ENCODE assay signal across 16 cellular contexts in the genomic region with DNA sequence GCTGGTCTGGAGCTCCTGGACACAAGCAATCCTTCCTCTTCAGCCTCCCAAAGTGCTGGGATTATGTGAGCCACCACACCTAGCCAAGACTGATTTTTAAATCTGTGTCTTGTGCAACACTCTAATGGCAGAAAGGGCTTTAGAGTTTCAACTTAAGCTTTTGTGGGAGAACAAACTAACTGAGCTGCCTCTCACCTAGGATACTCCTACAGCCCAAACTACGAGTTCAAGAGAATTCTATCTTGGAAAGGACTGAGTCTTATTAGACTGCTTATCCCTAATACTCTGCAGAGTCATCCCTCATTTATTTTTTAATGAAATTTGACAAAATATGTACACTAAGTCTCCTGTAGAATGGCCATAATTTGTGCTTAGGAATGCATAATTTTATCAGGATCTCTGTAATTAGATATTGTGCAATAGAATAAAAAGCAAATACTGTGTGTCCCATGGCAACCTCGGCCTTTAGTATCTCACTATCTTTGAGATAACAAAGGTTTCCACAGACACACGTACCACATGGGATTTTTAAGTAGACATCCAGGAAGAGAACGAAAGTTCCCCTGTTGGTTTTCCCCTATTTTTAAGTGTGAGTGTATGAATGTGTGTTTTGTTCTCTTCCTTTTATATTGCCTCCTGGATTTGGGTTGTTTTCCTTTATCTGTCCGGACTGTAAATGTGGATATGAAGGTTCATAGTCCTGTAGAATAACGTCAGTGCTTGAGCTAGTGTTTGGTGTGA.
DNase-seq lines count a peak whose midpoint lies in the region; ATAC-seq and TF ChIP-seq lines count a peak whose summit lies in the region.
"Had no signal": no experiment of that assay in that cellular context is flagged by ENCODE, and none has a peak within 500 bp of the region (broad histone marks: within the 10 kb centered on the region; RNA-seq: fewer than 3 reads in every experiment).

No MANE protein-coding gene starts in this region.

- no peaks in the 10 kb centered on the region for H4K20me1 ChIP-seq in SK-N-SH (ENCODE audit: insufficient read depth)

- no peaks in the 10 kb centered on the region for H3K9me2 ChIP-seq in SK-N-SH

- no peaks in the 10 kb centered on the region for H3K79me2 ChIP-seq in SK-N-SH (ENCODE audit: insufficient read depth)

- WGBS in SK-N-SH (ENCODE audit: low lambda C conversion rate) = 50% methylated on average over 6 of the region's 6 CpGs
- WGBS in endodermal cell (ENCODE audit: insufficient coverage in 1 of 2, insufficient read length in 1 of 2), 2 experiments = 88 to 94% methylated on average over 2 to 6 of the region's 6 CpGs
- WGBS in upper lobe of left lung, 2 donors = 69 to 81% methylated on average over 6 of the region's 6 CpGs

- no peaks in the 10 kb centered on the region for H3F3A ChIP-seq in SK-N-SH (replicated peaks; ENCODE audit: insufficient read depth)

- CTCF ChIA-PET in SK-N-SH (lab: Yijun Ruan, JAX) = interaction anchor here (1.2 kb wide), 1 partner anchor 18 kb away, joined by 6 read pairs; no protein-coding TSS in a partner anchor

- peaks cover 5 to 20% of the 10 kb centered on the region in 2 experiments; a peak in 3 of 4 replicates for H3K4me1 ChIP-seq in SK-N-SH (ENCODE audit: control insufficient read depth in 1 of 2, insufficient read depth in 2 of 2, low read depth in 1 of 2, low read length in 1 of 2)
- H3K4me1 ChIP-seq in endodermal cell (ENCODE audit: control insufficient read depth, insufficient read depth, low read length) = peaks cover 29% of the 10 kb centered on the region
- peaks cover 7 to 9% of the 10 kb centered on the region in 2 donors for H3K4me1 ChIP-seq in mucosa of rectum (ENCODE audit: control insufficient read depth in 2 of 2, insufficient read depth in 2 of 2, low read length in 2 of 2)
- peaks cover 0 to 3% (median 0%) of the 10 kb centered on the region in 4 donors for H3K4me1 ChIP-seq in upper lobe of left lung

- no peak overlapping the region for H2AFZ ChIP-seq in SK-N-SH (ENCODE audit: low read depth)

- TF ChIP-seq RAD21 in SK-N-SH (IDR thresholded peaks at IDR 0.05; ENCODE audit: low read length) = no peak

- H3K27me3 Mint-ChIP-seq in endodermal cell (ENCODE audit: insufficient read depth) = no peaks in the 10 kb centered on the region

- H3K4me3 Mint-ChIP-seq in endodermal cell = no peak overlapping the region

- peaks cover 57% of the 10 kb centered on the region for H3K4me1 Mint-ChIP-seq in endodermal cell

- TF ChIP-seq CTCF in SK-N-SH (IDR thresholded peaks at IDR 0.05) (no peak), endodermal cell (conservative IDR thresholded peaks at IDR 0.05) (no peak), upper lobe of left lung (IDR thresholded peaks at IDR 0.05) (no peak)

- peak overlapping the region in 1 of 2 experiments; percentile 31; a peak in 1 of 4 replicates for H3K27ac ChIP-seq in SK-N-SH (ENCODE audit: low read depth in 2 of 2, low read length in 1 of 2)
- H3K27ac ChIP-seq in endodermal cell (ENCODE audit: low read depth, low read length) = no peak overlapping the region
- peak overlapping the region; percentile 49 to 50 for H3K27ac ChIP-seq in mucosa of rectum (ENCODE audit: low read depth in 2 of 2, low read length in 2 of 2)
- no peak overlapping the region for H3K27ac ChIP-seq in upper lobe of left lung
- H3K27ac ChIP-seq: C4-2B had no signal

- no peaks in the 10 kb centered on the region for H3K27me3 ChIP-seq in SK-N-SH (ENCODE audit: insufficient read depth)
- H3K27me3 ChIP-seq in endodermal cell (ENCODE audit: control insufficient read depth, insufficient read depth, low read length, poor library complexity, severe bottlenecking) = no peaks in the 10 kb centered on the region
- no peaks in the 10 kb centered on the region for H3K27me3 ChIP-seq in mucosa of rectum (ENCODE audit: control insufficient read depth in 2 of 2, insufficient read depth in 2 of 2, low read length in 2 of 2)
- no peaks in the 10 kb centered on the region for H3K27me3 ChIP-seq in upper lobe of left lung

- POLR2A ChIA-PET in SK-N-SH (lab: Yijun Ruan, JAX) = no interaction called here

- peak; percentile 23 for DNase-seq in COLO829 (ENCODE audit: low spot score)
- DNase-seq in SK-N-SH = no peak
- DNase-seq in endodermal cell = no peak
- no peak for DNase-seq in GOT3 (lab: John Stamatoyannopoulos, UW)
- no peak for DNase-seq in upper lobe of left lung
- no peak for DNase-seq in islet precursor cell
- DNase-seq: COR-L47, DMS79 treated with DMSO at 0.1 percent for 48 hours, Karpas-422, NCI-H2029, NCI-H510A treated with DMSO at 0.1 percent for 48 hours had no signal

- TF ChIP-seq EP300 in SK-N-SH (IDR thresholded peaks at IDR 0.05; ENCODE audit: borderline replicate concordance in 1 of 2, low read depth in 1 of 2, low read length in 1 of 2) (no peak), upper lobe of left lung (IDR thresholded peaks at IDR 0.05) (no peak)

- no peaks in the 10 kb centered on the region for H3K36me3 ChIP-seq in SK-N-SH (replicated peaks in 1 of 2; ENCODE audit: control insufficient read depth in 1 of 2, insufficient read depth in 2 of 2, low read length in 1 of 2)
- H3K36me3 ChIP-seq in endodermal cell (ENCODE audit: control insufficient read depth, insufficient read depth, low read length) = no peaks in the 10 kb centered on the region
- no peaks in the 10 kb centered on the region for H3K36me3 ChIP-seq in mucosa of rectum (ENCODE audit: control insufficient read depth in 2 of 2, insufficient read depth in 2 of 2, low read length in 2 of 2)
- H3K36me3 ChIP-seq in upper lobe of left lung = no peaks in the 10 kb centered on the region

- TF ChIP-seq POLR2A in upper lobe of left lung (IDR thresholded peaks at IDR 0.05) = no peak

- no peaks in the 10 kb centered on the region for H3K9me3 ChIP-seq in SK-N-SH
- no peaks in the 10 kb centered on the region for H3K9me3 ChIP-seq in endodermal cell (ENCODE audit: control insufficient read depth, low read length)
- no peaks in the 10 kb centered on the region for H3K9me3 ChIP-seq in mucosa of rectum (ENCODE audit: control insufficient read depth in 2 of 2, low read length in 2 of 2)
- H3K9me3 ChIP-seq in upper lobe of left lung = no peaks in the 10 kb centered on the region

- H3K4me3 ChIP-seq in SK-N-SH (ENCODE audit: low read depth in 2 of 2, low read length in 1 of 2) = no peak overlapping the region
- no peak overlapping the region for H3K4me3 ChIP-seq in endodermal cell (ENCODE audit: low read length)
- H3K4me3 ChIP-seq in mucosa of rectum (ENCODE audit: low read length in 2 of 2) = no peak overlapping the region
- no peak overlapping the region for H3K4me3 ChIP-seq in upper lobe of left lung

- peak overlapping the region; percentile 86 for H3K27ac Mint-ChIP-seq in endodermal cell

- H3K9ac ChIP-seq in SK-N-SH (no peak overlapping the region), endodermal cell (ENCODE audit: extremely low read depth, low read length, poor library complexity, severe bottlenecking) (no peak overlapping the region), mucosa of rectum (ENCODE audit: low read depth in 1 of 2, low read length in 2 of 2) (no peak overlapping the region)

- no peak overlapping the region for H3K4me2 ChIP-seq in SK-N-SH

- ATAC-seq in upper lobe of left lung (ENCODE audit: low FRiP score in 2 of 2) (no peak), HG03025 (IDR thresholded peaks at IDR 0.05; ENCODE audit: low FRiP score, unreplicated experiment) (no peak)
- ATAC-seq: HCT116, Panc1 had no signal

- H3K36me3 Mint-ChIP-seq in endodermal cell (ENCODE audit: low read depth) = peaks cover 1% of the 10 kb centered on the region

- no peaks in the 10 kb centered on the region for H3K9me3 Mint-ChIP-seq in endodermal cell

TF ChIP-seq in SK-N-SH, 30 proteins besides CTCF, POLR2A, EP300 and RAD21:
- TF ChIP-seq ELF1 (IDR thresholded peaks at IDR 0.05) = no peak
- peak; percentile 32; the same call in 1 of the 2 replicates for TF ChIP-seq POLR2AphosphoS5 (IDR thresholded peaks at IDR 0.05; ENCODE audit: low read depth, low read length)
- 0 out of 2 replicates have a peak, but pooled peaks have one; percentile 20 for TF ChIP-seq TEAD4 (IDR thresholded peaks at IDR 0.05; ENCODE audit: borderline replicate concordance, insufficient read depth)
- TF ChIP-seq RCOR1 (IDR thresholded peaks at IDR 0.05; ENCODE audit: low read length) = peak; percentile 46; the same call in 1 of the 2 replicates

Comparison
In these comparisons a context has a peak if more than half of its experiments do, and no peak if none do; other contexts are left out.
1. H3K27ac ChIP-seq: peak in mucosa of rectum (2 of 2); none in endodermal cell (single experiment) and upper lobe of left lung (0 of 4).